ENCODE assay signal across 8 cellular contexts in the genomic region with DNA sequence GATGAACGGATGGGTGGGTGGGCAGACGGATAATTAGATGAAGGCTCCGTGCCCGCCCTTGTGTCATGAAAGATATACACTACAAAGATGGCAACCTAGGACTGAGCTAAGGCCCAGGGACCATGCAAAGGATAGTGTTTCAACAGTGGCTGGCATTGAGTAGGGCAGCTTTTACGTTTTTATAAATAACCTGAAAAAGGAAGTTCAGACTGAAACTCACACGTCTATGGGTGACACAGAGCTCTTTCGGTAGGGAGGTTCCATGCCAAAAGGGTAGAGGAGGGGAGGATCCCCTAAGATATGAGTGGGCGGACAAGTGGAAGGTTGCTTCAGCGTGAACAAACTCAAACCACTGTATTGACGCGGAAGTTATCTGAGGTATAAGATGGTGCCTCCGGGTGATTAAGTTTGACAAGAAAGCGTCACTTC.
A peak's percentile ranks its signal among the peaks of the same experiment; 100 is the strongest.
DNase-seq lines count a peak whose midpoint lies in the region; ATAC-seq and TF ChIP-seq lines count a peak whose summit lies in the region.

No MANE protein-coding gene starts in this region.

- no peak for TF ChIP-seq POLR2A in gastrocnemius medialis (IDR thresholded peaks at IDR 0.05)

- DNase-seq in GM20000 (ENCODE audit: low spot score): peak; percentile 76
- peak; percentile 56 for DNase-seq in activated CD8-positive, alpha-beta memory T cell treated with anti-CD3 and anti-CD28 coated beads, Interleukin-2, amount 50 U/mL, for 4 hours
- peak; percentile 45 to 73 for DNase-seq in stimulated activated CD4-positive, alpha-beta T cell treated with anti-CD3 and anti-CD28 coated beads, Interleukin-2, amount 100 ng/mL, for 24 hours
- no peak for DNase-seq in H7
- no peak for DNase-seq in HT-29 (ENCODE audit: low spot score)
- no peak for DNase-seq in gastrocnemius medialis

- TF ChIP-seq CTCF in GM20000 (IDR thresholded peaks at IDR 0.05; ENCODE audit: extremely low read depth, missing control alignments) (no peak), gastrocnemius medialis (IDR thresholded peaks at IDR 0.05 in 4 of 5, conservative IDR thresholded peaks at IDR 0.05 in 1 of 5) (no peak)

- peak overlapping the region; percentile 79 to 99 (median 89) for H3K4me2 ChIP-seq in BLaER1 treated with 17β-estradiol and CSF1 and Interleukin-3, amounts not matched to agents 10 nM and 100 nM

- intact Hi-C loops in gastrocnemius medialis (cut with DNase I; ENCODE audit: low total_unique reads): no loop called here

- peak overlapping the region; percentile 78 to 95 (median 88) for H3K27ac ChIP-seq in BLaER1 treated with 17β-estradiol and CSF1 and Interleukin-3, amounts not matched to agents 10 nM and 100 nM
- no peak overlapping the region for H3K27ac ChIP-seq in gastrocnemius medialis

- no peaks in the 10 kb centered on the region for H3K9me3 ChIP-seq in BLaER1 treated with 17β-estradiol and CSF1 and Interleukin-3, amounts not matched to agents 10 nM and 100 nM (replicated peaks in 1 of 11)
- H3K9me3 ChIP-seq in gastrocnemius medialis: no peaks in the 10 kb centered on the region

- in situ Hi-C loops in gastrocnemius medialis (cut with MboI; ENCODE audit: low sequenced_read_pairs in 4 of 4): no loop called here

- peak; percentile 62 for ATAC-seq in HG03558 (IDR thresholded peaks at IDR 0.05; ENCODE audit: extremely low read depth, unreplicated experiment)
- no peak for ATAC-seq in gastrocnemius medialis

- H3K4me1 ChIP-seq in BLaER1 treated with 17β-estradiol and CSF1 and Interleukin-3, amounts not matched to agents 10 nM and 100 nM: peaks cover 100% of the 10 kb centered on the region in 10 experiments
- no peaks in the 10 kb centered on the region for H3K4me1 ChIP-seq in gastrocnemius medialis

- H3K27me3 ChIP-seq in BLaER1 treated with 17β-estradiol and CSF1 and Interleukin-3, amounts not matched to agents 10 nM and 100 nM: no peaks in the 10 kb centered on the region
- H3K27me3 ChIP-seq in H7 (ENCODE audit: control insufficient read depth, insufficient read depth, low read length): no peaks in the 10 kb centered on the region
- no peaks in the 10 kb centered on the region for H3K27me3 ChIP-seq in gastrocnemius medialis

- peak overlapping the region; percentile 63 to 84 (median 76); a peak in 20 of 22 replicates for H3K9ac ChIP-seq in BLaER1 treated with 17β-estradiol and CSF1 and Interleukin-3, amounts not matched to agents 10 nM and 100 nM

- peaks cover 0 to 62% (median 27%) of the 10 kb centered on the region in 11 experiments; a peak in 17 of 22 replicates for H3K36me3 ChIP-seq in BLaER1 treated with 17β-estradiol and CSF1 and Interleukin-3, amounts not matched to agents 10 nM and 100 nM
- no peaks in the 10 kb centered on the region for H3K36me3 ChIP-seq in H7 (replicated peaks; ENCODE audit: control insufficient read depth, insufficient read depth, low read length)
- no peaks in the 10 kb centered on the region for H3K36me3 ChIP-seq in gastrocnemius medialis

- H3K4me3 ChIP-seq in BLaER1 treated with 17β-estradiol and CSF1 and Interleukin-3, amounts not matched to agents 10 nM and 100 nM: no peak overlapping the region; a peak in 1 of 20 replicates
- H3K4me3 ChIP-seq in H7 (ENCODE audit: insufficient read depth, low read depth, low read length): no peak overlapping the region
- no peak overlapping the region for H3K4me3 ChIP-seq in gastrocnemius medialis

- H4K20me1 ChIP-seq in BLaER1 treated with 17β-estradiol and CSF1 and Interleukin-3, amounts not matched to agents 10 nM and 100 nM: peaks cover 0 to 89% (median 14%) of the 10 kb centered on the region in 11 experiments; a peak in 11 of 22 replicates

Comparison
In these comparisons a context has a peak if more than half of its experiments do, and no peak if none do; other contexts are left out.
1. H3K27ac ChIP-seq: peak in BLaER1 treated with 17β-estradiol and CSF1 and Interleukin-3, amounts not matched to agents 10 nM and 100 nM (11 of 11); none in gastrocnemius medialis (0 of 4).
2. DNase-seq: peak in GM20000 (single experiment), activated CD8-positive, alpha-beta memory T cell treated with anti-CD3 and anti-CD28 coated beads, Interleukin-2, amount 50 U/mL, for 4 hours (single experiment) and stimulated activated CD4-positive, alpha-beta T cell treated with anti-CD3 and anti-CD28 coated beads, Interleukin-2, amount 100 ng/mL, for 24 hours (2 of 2); none in H7 (single experiment), HT-29 (single experiment) and gastrocnemius medialis (0 of 2).